Comparison of ENCODE assay signal across 17 cellular contexts in genomic region chr13:45316996-45317395, GRCh38. TPM values are rescaled to one million over a fixed set of nuclear protein-coding genes. Genes with fewer than 3 reads are reported as not detected.
DNase-seq lines count a peak whose midpoint lies in the region; ATAC-seq, FAIRE-seq and TF ChIP-seq lines count a peak whose summit lies in the region.
"Had no signal": no experiment of that assay in that cellular context is flagged by ENCODE, and none has a peak within 500 bp of the region (broad histone marks: within the 10 kb centered on the region; RNA-seq: fewer than 3 reads in every experiment).

No MANE protein-coding gene starts in this region.

- H3K4me1 Mint-ChIP-seq in astrocyte (ENCODE audit: low read depth, unreplicated experiment) = peaks cover 2% of the 10 kb centered on the region
- H3K4me1 Mint-ChIP-seq: CD8-positive, alpha-beta memory T cell had no signal

- H2AFZ ChIP-seq in astrocyte (ENCODE audit: low read depth, low read length) (no peak overlapping the region), hepatocyte (no peak overlapping the region)
- H2AFZ ChIP-seq: GM23338 had no signal

- whole genome bisulfite sequencing in hepatocyte (ENCODE audit: low lambda C conversion rate, missing lambda C conversion rate) = 81% methylated on average over 5 of the region's 5 CpGs

- H3K4me1 ChIP-seq in astrocyte (ENCODE audit: insufficient read depth, low read length) (no peaks in the 10 kb centered on the region), hepatocyte (ENCODE audit: insufficient read depth) (peaks cover 5% of the 10 kb centered on the region), thoracic aorta (ENCODE audit: control insufficient read depth in 1 of 2, low read depth in 2 of 2) (peaks cover 10 to 31% of the 10 kb centered on the region in 2 donors)

- H3K27me3 ChIP-seq in astrocyte (ENCODE audit: insufficient read depth, low read length) = no peaks in the 10 kb centered on the region
- H3K27me3 ChIP-seq in hepatocyte = no peaks in the 10 kb centered on the region
- no peaks in the 10 kb centered on the region for H3K27me3 ChIP-seq in thoracic aorta (replicated peaks; ENCODE audit: insufficient read depth)

- H4K20me1 ChIP-seq in astrocyte (ENCODE audit: insufficient read depth, low read length) (no peaks in the 10 kb centered on the region), hepatocyte (ENCODE audit: insufficient read depth, poor library complexity, severe bottlenecking) (no peaks in the 10 kb centered on the region)
- H4K20me1 ChIP-seq: BLaER1 had no signal

- H3K79me2 ChIP-seq in astrocyte (ENCODE audit: insufficient read depth, low read length) (no peaks in the 10 kb centered on the region), hepatocyte (no peaks in the 10 kb centered on the region)

- H3K4me3 Mint-ChIP-seq in astrocyte (ENCODE audit: unreplicated experiment) = no peak overlapping the region
- H3K4me3 Mint-ChIP-seq: GM23338 had no signal

- ATAC-seq in thoracic aorta (ENCODE audit: insufficient number of reproducible peaks, low FRiP score, low read depth) (no peak), GM21447 (IDR thresholded peaks at IDR 0.05; ENCODE audit: unreplicated experiment) (no peak)
- ATAC-seq: GM23338 had no signal

- no peak overlapping the region for H3K9ac ChIP-seq in SK-N-MC (ENCODE audit: insufficient read length)
- no peak overlapping the region for H3K9ac ChIP-seq in astrocyte (ENCODE audit: low read length)
- H3K9ac ChIP-seq: BLaER1 had no signal

- no peak for FAIRE-seq in astrocyte (lab: Jason Lieb, UNC)
- FAIRE-seq: HTR-8/SVneo had no signal

- TF ChIP-seq CTCF in astrocyte (IDR thresholded peaks at IDR 0.05; ENCODE audit: insufficient read depth, low read depth, low read length) (no peak), hepatocyte (IDR thresholded peaks at IDR 0.05; ENCODE audit: poor library complexity) (no peak), thoracic aorta (IDR thresholded peaks at IDR 0.05) (no peak)

- H3K4me2 ChIP-seq in astrocyte (ENCODE audit: low read length) (no peak overlapping the region), hepatocyte (peak overlapping the region; percentile 71)
- H3K4me2 ChIP-seq: BLaER1, GM23338 had no signal

- H3K9me3 ChIP-seq in SK-N-MC (ENCODE audit: low read depth, low read length) = no peaks in the 10 kb centered on the region
- H3K9me3 ChIP-seq in astrocyte (ENCODE audit: insufficient read depth, low read depth, low read length) = no peaks in the 10 kb centered on the region
- H3K9me3 ChIP-seq in hepatocyte (ENCODE audit: low read depth) = no peaks in the 10 kb centered on the region
- no peaks in the 10 kb centered on the region for H3K9me3 ChIP-seq in thoracic aorta
- H3K9me3 ChIP-seq: BLaER1, Caco-2 had no signal

- H3K27ac Mint-ChIP-seq in astrocyte (ENCODE audit: unreplicated experiment) = peak overlapping the region; percentile 7
- H3K27ac Mint-ChIP-seq: GM23338 had no signal

- DNase-seq in SK-N-MC (ENCODE audit: low read depth, low spot score) = no peak
- no peak for DNase-seq in astrocyte (ENCODE audit: low read depth)
- no peak for DNase-seq in hepatocyte (ENCODE audit: low spot score)
- no peak for DNase-seq in thoracic aorta (ENCODE audit: low spot score)
- no peak for DNase-seq in cortex of kidney (lab: John Stamatoyannopoulos, UW)
- DNase-seq in NCI-H345 (lab: John Stamatoyannopoulos, UW) = no peak
- DNase-seq: AML-193; Caco-2; CD8-positive, alpha-beta memory T cell; DND-41; GDM1; H7; KBM-7 had no signal

- no peaks in the 10 kb centered on the region for H3K9me2 ChIP-seq in hepatocyte (replicated peaks; ENCODE audit: insufficient read depth)

- H3K27ac ChIP-seq in SK-N-MC = 0 out of 2 replicates have a peak overlapping the region, but pooled peaks have one; percentile 54
- H3K27ac ChIP-seq in astrocyte (ENCODE audit: low read depth, low read length) = no peak overlapping the region
- H3K27ac ChIP-seq in hepatocyte = no peak overlapping the region
- H3K27ac ChIP-seq in thoracic aorta = peak overlapping the region; percentile 5 to 17
- H3K27ac ChIP-seq: BLaER1 had no signal

- no peaks in the 10 kb centered on the region for H3K36me3 Mint-ChIP-seq in astrocyte (ENCODE audit: low read depth, unreplicated experiment)
- H3K36me3 Mint-ChIP-seq: CD8-positive, alpha-beta memory T cell had no signal

- H3K9me3 Mint-ChIP-seq in astrocyte (ENCODE audit: unreplicated experiment) = no peaks in the 10 kb centered on the region
- H3K9me3 Mint-ChIP-seq: CD8-positive, alpha-beta memory T cell; GM23338 had no signal

- H3K27me3 Mint-ChIP-seq in astrocyte (ENCODE audit: low read depth, unreplicated experiment) = no peaks in the 10 kb centered on the region

- H3K36me3 ChIP-seq in SK-N-MC (ENCODE audit: insufficient read depth, low read length) (no peaks in the 10 kb centered on the region), astrocyte (ENCODE audit: insufficient read depth, low read length) (no peaks in the 10 kb centered on the region), hepatocyte (replicated peaks; ENCODE audit: insufficient read depth, low read depth) (no peaks in the 10 kb centered on the region), thoracic aorta (no peaks in the 10 kb centered on the region)
- H3K36me3 ChIP-seq: BLaER1 had no signal

- H3K4me3 ChIP-seq in SK-N-MC (no peak overlapping the region), astrocyte (ENCODE audit: insufficient read depth, low read depth, low read length) (no peak overlapping the region), hepatocyte (no peak overlapping the region), thoracic aorta (no peak overlapping the region)
- H3K4me3 ChIP-seq: BLaER1, GM23338 had no signal

RNA-seq across cellular contexts. Expression of gene TPT1, which starts 24.0 kb away (rescaled TPM):
- 2,316 and 2,540 TPM in 2 replicates for total RNA-seq in astrocyte
- total RNA-seq in hepatocyte = 6,453 and 7,332 TPM in 2 replicates
- polyA plus RNA-seq in hepatocyte = 1,047 and 1,085 TPM in 2 replicates
- 1,000 to 10,000 TPM; 1,970 to 2,340 TPM for total RNA-seq in thoracic aorta

Comparison
In these comparisons a context has a peak if more than half of its experiments do, and no peak if none do; other contexts are left out.
1. H3K27ac ChIP-seq: peak in SK-N-MC (single experiment) and thoracic aorta (2 of 2); none in astrocyte (single experiment) and hepatocyte (single experiment).